Comparison of ENCODE assay signal across 13 cellular contexts in genomic region chr5:180689071-180689694, GRCh38. TPM values are rescaled to one million over a fixed set of nuclear protein-coding genes. Genes with fewer than 3 reads are reported as not detected.
A peak's percentile ranks its signal among the peaks of the same experiment; 100 is the strongest.
DNase-seq lines count a peak whose midpoint lies in the region; ATAC-seq and TF ChIP-seq lines count a peak whose summit lies in the region.
"Had no signal": no experiment of that assay in that cellular context is flagged by ENCODE, and none has a peak within 500 bp of the region (broad histone marks: within the 10 kb centered on the region; RNA-seq: fewer than 3 reads in every experiment).

No MANE protein-coding gene starts in this region.

- H3K27me3 ChIP-seq in DND-41 (ENCODE audit: insufficient read depth, low read length, poor library complexity) (no peaks in the 10 kb centered on the region), skeletal muscle satellite cell (ENCODE audit: control insufficient read depth, insufficient read depth, low read length) (peaks cover 19% of the 10 kb centered on the region)

- peak overlapping the region; percentile 86 for H3K27ac Mint-ChIP-seq in activated naive CD8-positive, alpha-beta T cell treated with anti-CD3 and anti-CD28 coated beads for 36 hours

- peaks cover 53% of the 10 kb centered on the region for H3K4me1 Mint-ChIP-seq in activated naive CD8-positive, alpha-beta T cell treated with anti-CD3 and anti-CD28 coated beads for 36 hours

- H3K36me3 Mint-ChIP-seq in activated naive CD8-positive, alpha-beta T cell treated with anti-CD3 and anti-CD28 coated beads for 36 hours = no peaks in the 10 kb centered on the region

- peak; percentile 91 for DNase-seq in DND-41
- peak; percentile 28 to 32 for DNase-seq in activated CD4-positive, alpha-beta T cell treated with anti-CD3 and anti-CD28 coated beads for 4 hours
- peak; percentile 48 for DNase-seq in activated naive CD8-positive, alpha-beta T cell treated with anti-CD3 and anti-CD28 coated beads for 36 hours
- DNase-seq in HEK293T (ENCODE audit: extremely low spot score) = no peak
- DNase-seq in DMS114 treated with DMSO at 0.1 percent for 48 hours (lab: John Stamatoyannopoulos, UW; ENCODE audit: unreplicated experiment) = no peak
- DNase-seq: BE2C, dermis blood vessel endothelial cell, left colon had no signal

- no peaks in the 10 kb centered on the region for H3K79me2 ChIP-seq in DND-41 (ENCODE audit: insufficient read depth, low read length)

- H3K4me3 ChIP-seq in DND-41 (ENCODE audit: low read depth in 1 of 2, low read length in 2 of 2) (peak overlapping the region; percentile 1 to 52; a peak in 3 of 4 replicates), skeletal muscle satellite cell (ENCODE audit: low read length) (no peak overlapping the region)
- H3K4me3 ChIP-seq: gastroesophageal sphincter had no signal

- no peaks in the 10 kb centered on the region for H4K20me1 ChIP-seq in DND-41 (ENCODE audit: insufficient read depth, low read length)

- ATAC-seq in DND-41 (ENCODE audit: insufficient read depth, low read depth) = peak; percentile 90
- ATAC-seq in HG03571 (IDR thresholded peaks at IDR 0.05; ENCODE audit: unreplicated experiment) = no peak
- ATAC-seq in HG03442 (IDR thresholded peaks at IDR 0.05; ENCODE audit: unreplicated experiment) = no peak
- ATAC-seq: gastroesophageal sphincter, left colon, sciatic nerve had no signal

- peak overlapping the region; percentile 65 for H3K4me2 ChIP-seq in DND-41 (ENCODE audit: insufficient read depth, low read length)
- peak overlapping the region; percentile 30 for H3K4me2 ChIP-seq in skeletal muscle satellite cell (ENCODE audit: low read length)

- peak overlapping the region; percentile 71 for H3K4me3 Mint-ChIP-seq in activated naive CD8-positive, alpha-beta T cell treated with anti-CD3 and anti-CD28 coated beads for 36 hours

- H3K36me3 ChIP-seq in DND-41 (ENCODE audit: insufficient read depth, low read length) (no peaks in the 10 kb centered on the region), skeletal muscle satellite cell (ENCODE audit: insufficient read depth, low read length) (no peaks in the 10 kb centered on the region)
- H3K36me3 ChIP-seq: BE2C, gastroesophageal sphincter had no signal

- H3K4me1 ChIP-seq in DND-41 (ENCODE audit: insufficient read depth, low read length) (peaks cover 50% of the 10 kb centered on the region), skeletal muscle satellite cell (ENCODE audit: control insufficient read depth, insufficient read depth, low read length) (no peaks in the 10 kb centered on the region)
- H3K4me1 ChIP-seq: BE2C, gastroesophageal sphincter had no signal

- CTCF ChIA-PET in HEK293T (lab: Yijun Ruan, JAX) = no interaction called here

- no peaks in the 10 kb centered on the region for H3K9me3 Mint-ChIP-seq in activated naive CD8-positive, alpha-beta T cell treated with anti-CD3 and anti-CD28 coated beads for 36 hours

- peak overlapping the region; percentile 54 for H2AFZ ChIP-seq in DND-41 (ENCODE audit: low read depth, low read length)

- H3K9me3 ChIP-seq in DND-41 (ENCODE audit: insufficient read depth, low read length, severe bottlenecking) = no peaks in the 10 kb centered on the region
- no peaks in the 10 kb centered on the region for H3K9me3 ChIP-seq in skeletal muscle satellite cell (replicated peaks; ENCODE audit: low read length)
- H3K9me3 ChIP-seq: BE2C, gastroesophageal sphincter had no signal

- peak overlapping the region; percentile 96 for H3K27ac ChIP-seq in DND-41 (ENCODE audit: low read length)
- H3K27ac ChIP-seq: gastroesophageal sphincter had no signal

- H3K27me3 Mint-ChIP-seq in activated naive CD8-positive, alpha-beta T cell treated with anti-CD3 and anti-CD28 coated beads for 36 hours = no peaks in the 10 kb centered on the region

- TF ChIP-seq CTCF in DND-41 (IDR thresholded peaks at IDR 0.05; ENCODE audit: borderline replicate concordance, extremely low read depth, low read length, poor library complexity, severe bottlenecking) = no peak

- peak overlapping the region; percentile 62 for H3K9ac ChIP-seq in DND-41 (ENCODE audit: low read depth, low read length)
- no peak overlapping the region for H3K9ac ChIP-seq in skeletal muscle satellite cell (ENCODE audit: low read depth, low read length)

- POLR2A ChIA-PET in HEK293T (lab: Yijun Ruan, JAX) = no interaction called here

TF ChIP-seq in HEK293T, 16 proteins besides CTCF, POLR2A, EP300 and RAD21:
- TF ChIP-seq SP1 (IDR thresholded peaks at IDR 0.05) (no peak), LEF1 (IDR thresholded peaks at IDR 0.05; ENCODE audit: borderline replicate concordance) (no peak), L3MBTL2 (conservative IDR thresholded peaks at IDR 0.05) (no peak), SUZ12 (IDR thresholded peaks at IDR 0.05) (no peak), FOXA1 (IDR thresholded peaks at IDR 0.05) (no peak), ZNF384 (IDR thresholded peaks at IDR 0.05) (no peak), FOXK2 (IDR thresholded peaks at IDR 0.05) (no peak), BHLHE40 (IDR thresholded peaks at IDR 0.05; ENCODE audit: borderline replicate concordance) (no peak), CTBP1 (IDR thresholded peaks at IDR 0.05; ENCODE audit: borderline replicate concordance) (no peak), ARNT (IDR thresholded peaks at IDR 0.05) (no peak), ELF4 (IDR thresholded peaks at IDR 0.05) (no peak), HDGF (IDR thresholded peaks at IDR 0.05; ENCODE audit: borderline replicate concordance) (no peak), TARDBP (IDR thresholded peaks at IDR 0.05) (no peak), NFRKB (IDR thresholded peaks at IDR 0.05) (no peak), PKNOX1 (IDR thresholded peaks at IDR 0.05) (no peak), FOXM1 (IDR thresholded peaks at IDR 0.05; ENCODE audit: borderline replicate concordance) (no peak)

RNA-seq across cellular contexts. Expression of gene FLT4, which starts 39.8 kb away (rescaled TPM):
- 1 to 10 TPM; 5.2 to 6.0 TPM for total RNA-seq in activated naive CD8-positive, alpha-beta T cell treated with anti-CD3 and anti-CD28 coated beads for 36 hours
- under 0.01 TPM in 1 of 2 replicates, not detected in the other for total RNA-seq in skeletal muscle satellite cell (2012; rRNA removed)

RNA-seq across cellular contexts. Expression of gene OR2Y1, which starts 50.7 kb away (rescaled TPM):
- not detected for total RNA-seq in activated naive CD8-positive, alpha-beta T cell treated with anti-CD3 and anti-CD28 coated beads for 36 hours
- total RNA-seq in skeletal muscle satellite cell (2012; rRNA removed) = not detected in 2 replicates
- total RNA-seq: dermis blood vessel endothelial cell, gastroesophageal sphincter, left colon, sciatic nerve had no signal

Comparison
In these comparisons a context has a peak if more than half of its experiments do, and no peak if none do; other contexts are left out.
1. DNase-seq: peak in DND-41 (single experiment), activated CD4-positive, alpha-beta T cell treated with anti-CD3 and anti-CD28 coated beads for 4 hours (2 of 2) and activated naive CD8-positive, alpha-beta T cell treated with anti-CD3 and anti-CD28 coated beads for 36 hours (single experiment); none in HEK293T (single experiment) and DMS114 treated with DMSO at 0.1 percent for 48 hours (single experiment).